In genomic region chr16:89291355-89291754, GRCh38 we compare ENCODE assay signal across 18 cellular contexts.
A peak's percentile ranks its signal among the peaks of the same experiment; 100 is the strongest.
DNase-seq lines count a peak whose midpoint lies in the region; ATAC-seq and TF ChIP-seq lines count a peak whose summit lies in the region.
"Had no signal": no experiment of that assay in that cellular context is flagged by ENCODE, and none has a peak within 500 bp of the region (broad histone marks: within the 10 kb centered on the region; RNA-seq: fewer than 3 reads in every experiment).

No MANE protein-coding gene starts in this region.

- peak overlapping the region; percentile 87 for H3K27ac ChIP-seq in HUES48 (ENCODE audit: low read depth, low read length)

- H3K27me3 ChIP-seq in HUES48 (ENCODE audit: control insufficient read depth, insufficient read depth, low read length), result no peaks in the 10 kb centered on the region

- H3K4me3 Mint-ChIP-seq in activated CD4-positive, alpha-beta T cell treated with anti-CD3 and anti-CD28 coated beads, Interleukin-2, amount 10 ng/mL, durations not matched to agents 7 days and 5 days, result no peak overlapping the region
- H3K4me3 Mint-ChIP-seq in chondrocyte (ENCODE audit: unreplicated experiment) (no peak overlapping the region), nephron progenitor cell (no peak overlapping the region), progenitor cell of endocrine pancreas (ENCODE audit: low read depth) (no peak overlapping the region)
- H3K4me3 Mint-ChIP-seq: memory B cell, nephron had no signal

- peaks cover 15% of the 10 kb centered on the region for H3K4me1 Mint-ChIP-seq in activated CD4-positive, alpha-beta T cell treated with anti-CD3 and anti-CD28 coated beads, Interleukin-2, amount 10 ng/mL, durations not matched to agents 7 days and 5 days
- peaks cover 8% of the 10 kb centered on the region for H3K4me1 Mint-ChIP-seq in chondrocyte (ENCODE audit: low read depth)
- H3K4me1 Mint-ChIP-seq in nephron progenitor cell, result peaks cover 40% of the 10 kb centered on the region
- peaks cover 3% of the 10 kb centered on the region for H3K4me1 Mint-ChIP-seq in progenitor cell of endocrine pancreas (ENCODE audit: low read depth)

- H3K27me3 Mint-ChIP-seq in activated CD4-positive, alpha-beta T cell treated with anti-CD3 and anti-CD28 coated beads, Interleukin-2, amount 10 ng/mL, durations not matched to agents 7 days and 5 days, result no peaks in the 10 kb centered on the region
- H3K27me3 Mint-ChIP-seq in chondrocyte (ENCODE audit: low read depth) (no peaks in the 10 kb centered on the region), nephron progenitor cell (ENCODE audit: low read depth, poor library complexity) (peaks cover 3% of the 10 kb centered on the region), progenitor cell of endocrine pancreas (no peaks in the 10 kb centered on the region)
- H3K27me3 Mint-ChIP-seq: memory B cell had no signal

- H3K36me3 ChIP-seq in HUES48 (ENCODE audit: control insufficient read depth, insufficient read depth, low read length), result peaks cover 30% of the 10 kb centered on the region

- H3K36me3 Mint-ChIP-seq in activated CD4-positive, alpha-beta T cell treated with anti-CD3 and anti-CD28 coated beads, Interleukin-2, amount 10 ng/mL, durations not matched to agents 7 days and 5 days (ENCODE audit: low read depth), result peaks cover 26% of the 10 kb centered on the region
- H3K36me3 Mint-ChIP-seq in chondrocyte (ENCODE audit: low read depth), result peaks cover 10% of the 10 kb centered on the region
- peaks cover 15% of the 10 kb centered on the region for H3K36me3 Mint-ChIP-seq in nephron progenitor cell (ENCODE audit: low read depth)
- H3K36me3 Mint-ChIP-seq in progenitor cell of endocrine pancreas (ENCODE audit: insufficient read depth), result peaks cover 14% of the 10 kb centered on the region

- H3K27ac Mint-ChIP-seq in activated CD4-positive, alpha-beta T cell treated with anti-CD3 and anti-CD28 coated beads, Interleukin-2, amount 10 ng/mL, durations not matched to agents 7 days and 5 days, result peak overlapping the region; percentile 32
- H3K27ac Mint-ChIP-seq in chondrocyte (ENCODE audit: unreplicated experiment) (peak overlapping the region; percentile 19), nephron progenitor cell (peak overlapping the region; percentile 95), progenitor cell of endocrine pancreas (no peak overlapping the region)
- H3K27ac Mint-ChIP-seq: memory B cell, nephron had no signal

- peak overlapping the region; percentile 40 for H3K9ac ChIP-seq in HUES48 (ENCODE audit: low read depth, low read length)

- POLR2A ChIA-PET in activated CD4-positive, alpha-beta T cell treated with anti-CD3 and anti-CD28 coated beads, Interleukin-2, amount 10 ng/mL, durations not matched to agents 7 days and 5 days (lab: Charles Lee), result no interaction called here

- DNase-seq in activated CD4-positive, alpha-beta T cell treated with anti-CD3 and anti-CD28 coated beads, Interleukin-2, amount 10 ng/mL, durations not matched to agents 7 days and 5 days, result no peak
- no peak for DNase-seq in activated CD4-positive, alpha-beta T cell treated with anti-CD3 and anti-CD28 coated beads, Interleukin-2, amount 50 U/mL, for 4 hours
- DNase-seq in chondrocyte (ENCODE audit: low spot score) (no peak), nephron progenitor cell (no peak), progenitor cell of endocrine pancreas (ENCODE audit: low spot score, unreplicated experiment) (no peak)
- DNase-seq: activated CD4-positive, alpha-beta T cell treated with anti-CD3 and anti-CD28 coated beads, Interleukin-2, amount 50 U/mL, for 48 hours; anterior cingulate cortex; DMS53; GOT3; NCI-H1048; NCI-H2029 treated with DMSO at 0.1 percent for 48 hours; NCI-H446; NK-92 treated with Interleukin-12 subunit alpha and Interleukin-12 subunit beta, amount 100 ng/mL, for 24 hours had no signal

- no peak overlapping the region for H3K4me3 ChIP-seq in HUES48 (ENCODE audit: low read depth, low read length)

- H3K9me3 ChIP-seq in HUES48 (ENCODE audit: control insufficient read depth, insufficient read depth, low read length), result no peaks in the 10 kb centered on the region

- no peaks in the 10 kb centered on the region for H3K9me3 Mint-ChIP-seq in activated CD4-positive, alpha-beta T cell treated with anti-CD3 and anti-CD28 coated beads, Interleukin-2, amount 10 ng/mL, durations not matched to agents 7 days and 5 days
- H3K9me3 Mint-ChIP-seq in chondrocyte (ENCODE audit: low read depth) (no peaks in the 10 kb centered on the region), nephron progenitor cell (no peaks in the 10 kb centered on the region), progenitor cell of endocrine pancreas (ENCODE audit: low read depth) (no peaks in the 10 kb centered on the region)
- H3K9me3 Mint-ChIP-seq: memory B cell, nephron had no signal

- CTCF ChIA-PET in activated CD4-positive, alpha-beta T cell treated with anti-CD3 and anti-CD28 coated beads, Interleukin-2, amount 10 ng/mL, durations not matched to agents 7 days and 5 days (lab: Charles Lee), result interaction anchor here (0.5 to 1.2 kb wide), 2 partner anchors 16 to 165 kb away, joined by 3 read pairs; no protein-coding TSS in a partner anchor

- H3K4me1 ChIP-seq in HUES48 (ENCODE audit: control insufficient read depth, insufficient read depth, low read length), result peaks cover 59% of the 10 kb centered on the region

- ATAC-seq in HG03439 (IDR thresholded peaks at IDR 0.05; ENCODE audit: unreplicated experiment) (no peak), HG02970 (IDR thresholded peaks at IDR 0.05; ENCODE audit: low FRiP score, unreplicated experiment) (no peak)

- TF ChIP-seq CTCF in chondrocyte (IDR thresholded peaks at IDR 0.05) (no peak), nephron progenitor cell (IDR thresholded peaks at IDR 0.05) (no peak), progenitor cell of endocrine pancreas (IDR thresholded peaks at IDR 0.05; ENCODE audit: unreplicated experiment) (no peak)
